26 cellular contexts compared by ENCODE assay signal in genomic region chr19:29321116-29321515, GRCh38.
"Had no signal": no experiment of that assay in that cellular context is flagged by ENCODE, and none has a peak within 500 bp of the region (broad histone marks: within the 10 kb centered on the region; RNA-seq: fewer than 3 reads in every experiment).

No MANE protein-coding gene starts in this region.

- H3K27me3 Mint-ChIP-seq: dendritic cell treated with granulocyte-macrophage colony-stimulating factor and Interleukin-4, amounts not matched to agents 40 ng/mL and 50 ng/mL, for 4 days; memory B cell had no signal

- H3K36me3 ChIP-seq: pancreas, right lobe of liver, stomach, tibial artery, upper lobe of right lung, uterus had no signal

- H3K36me3 Mint-ChIP-seq: immature natural killer cell; memory B cell; stimulated activated effector memory CD8-positive, alpha-beta T cell treated with anti-CD3 and anti-CD28 coated beads, Interleukin-12 subunit alpha, Interleukin-12 subunit beta, amount 100 ng/mL, for 72 hours had no signal

- H3K9me3 ChIP-seq: pancreas, right lobe of liver, testis, tibial artery, upper lobe of right lung, uterus had no signal

- H3K4me1 ChIP-seq: pancreas, right lobe of liver, stomach, testis, tibial artery, upper lobe of right lung, uterus had no signal

- H3K9me3 Mint-ChIP-seq: dendritic cell treated with granulocyte-macrophage colony-stimulating factor and Interleukin-4, amounts not matched to agents 40 ng/mL and 50 ng/mL, for 4 days; effector memory CD8-positive, alpha-beta T cell; immature natural killer cell; memory B cell; nephron; stimulated activated effector memory CD8-positive, alpha-beta T cell treated with anti-CD3 and anti-CD28 coated beads, Interleukin-12 subunit alpha, Interleukin-12 subunit beta, amount 100 ng/mL, for 72 hours had no signal

- H3K4me3 Mint-ChIP-seq: dendritic cell treated with granulocyte-macrophage colony-stimulating factor and Interleukin-4, amounts not matched to agents 40 ng/mL and 50 ng/mL, for 4 days; effector memory CD8-positive, alpha-beta T cell; immature natural killer cell; memory B cell; nephron; stimulated activated effector memory CD8-positive, alpha-beta T cell treated with anti-CD3 and anti-CD28 coated beads, Interleukin-12 subunit alpha, Interleukin-12 subunit beta, amount 100 ng/mL, for 72 hours had no signal

- H3K4me3 ChIP-seq: lung, pancreas, right lobe of liver, smooth muscle cell, stomach, testis, tibial artery, upper lobe of right lung, uterus had no signal

- H3K27me3 ChIP-seq: pancreas, right lobe of liver, testis, upper lobe of right lung, uterus had no signal

- DNase-seq: central memory CD4-positive, alpha-beta T cell; effector memory CD8-positive, alpha-beta T cell; immature natural killer cell; kidney glomerular epithelial cell; left colon; occipital lobe; pancreas; right lobe of liver; stimulated activated CD4-positive, alpha-beta T cell treated with anti-CD3 and anti-CD28 coated beads, Interleukin-12 subunit alpha, Interleukin-12 subunit beta, amount 100 ng/mL, for 4 hours; stimulated activated CD4-positive, alpha-beta T cell treated with anti-CD3 and anti-CD28 coated beads, Interleukin-1b, Interleukin-23, amount 100 ng/mL, for 48 hours; stimulated activated CD4-positive, alpha-beta T cell treated with anti-CD3 and anti-CD28 coated beads, Interleukin-4, amount 100 ng/mL, for 24 hours; stimulated activated naive CD4-positive, alpha-beta T cell treated with Interleukin-2 at 50 U/mL for 16 hours; stomach; testis; tibial artery; upper lobe of right lung; uterus had no signal

- H3K4me1 Mint-ChIP-seq: immature natural killer cell; memory B cell; nephron; stimulated activated effector memory CD8-positive, alpha-beta T cell treated with anti-CD3 and anti-CD28 coated beads, Interleukin-12 subunit alpha, Interleukin-12 subunit beta, amount 100 ng/mL, for 72 hours had no signal

- H3K27ac Mint-ChIP-seq: dendritic cell treated with granulocyte-macrophage colony-stimulating factor and Interleukin-4, amounts not matched to agents 40 ng/mL and 50 ng/mL, for 4 days; effector memory CD8-positive, alpha-beta T cell; immature natural killer cell; memory B cell; nephron; progenitor cell of endocrine pancreas; stimulated activated effector memory CD8-positive, alpha-beta T cell treated with anti-CD3 and anti-CD28 coated beads, Interleukin-12 subunit alpha, Interleukin-12 subunit beta, amount 100 ng/mL, for 72 hours had no signal

- FAIRE-seq: colon, frontal cortex, pancreas had no signal

- H3K27ac ChIP-seq: pancreas, right lobe of liver, stomach, testis, tibial artery, upper lobe of right lung, uterus had no signal
